ENCODE assay signal across 3 cellular contexts in genomic region chr9:112900901-112901300, GRCh38.
TF ChIP-seq lines count a peak whose summit lies in the region.

No MANE protein-coding gene starts in this region.

TF ChIP-seq in A549, 52 proteins besides CTCF, POLR2A, EP300 and RAD21:
- TF ChIP-seq MAX (IDR thresholded peaks at IDR 0.05): no peak
- TF ChIP-seq USF2 (IDR thresholded peaks at IDR 0.05): 0 out of 2 replicates have a peak, but pooled peaks have one; percentile 17

TF ChIP-seq in IMR-90, 13 proteins besides CTCF, POLR2A, EP300 and RAD21:
- TF ChIP-seq ELK1 (IDR thresholded peaks at IDR 0.05; ENCODE audit: borderline replicate concordance, low read depth, low read length): no peak
- TF ChIP-seq USF2 (IDR thresholded peaks at IDR 0.05; ENCODE audit: low read depth, low read length): 0 out of 2 replicates have a peak, but pooled peaks have one; percentile 26

TF ChIP-seq in K562, 482 proteins besides CTCF, POLR2A, EP300 and RAD21:
- peak; percentile 54; the same call in 1 of the 2 replicates for TF ChIP-seq TOE1 (IDR thresholded peaks at IDR 0.05; ENCODE audit: borderline replicate concordance)
- TF ChIP-seq TOE1 (CRISPR knock-in tag; IDR thresholded peaks at IDR 0.05; ENCODE audit: borderline replicate concordance, low read depth): no peak
- TF ChIP-seq TFE3 (CRISPR knock-in tag; IDR thresholded peaks at IDR 0.05): peak; percentile 91
- 0 out of 2 replicates have a peak, but pooled peaks have one; percentile 26 for TF ChIP-seq CBFA2T2 (conservative IDR thresholded peaks at IDR 0.05)
- TF ChIP-seq RAD51 (IDR thresholded peaks at IDR 0.05; ENCODE audit: borderline replicate concordance, low read depth): peak; percentile 69
- TF ChIP-seq E2F3 (CRISPR knock-in tag; IDR thresholded peaks at IDR 0.05): no peak
